In the genomic region with DNA sequence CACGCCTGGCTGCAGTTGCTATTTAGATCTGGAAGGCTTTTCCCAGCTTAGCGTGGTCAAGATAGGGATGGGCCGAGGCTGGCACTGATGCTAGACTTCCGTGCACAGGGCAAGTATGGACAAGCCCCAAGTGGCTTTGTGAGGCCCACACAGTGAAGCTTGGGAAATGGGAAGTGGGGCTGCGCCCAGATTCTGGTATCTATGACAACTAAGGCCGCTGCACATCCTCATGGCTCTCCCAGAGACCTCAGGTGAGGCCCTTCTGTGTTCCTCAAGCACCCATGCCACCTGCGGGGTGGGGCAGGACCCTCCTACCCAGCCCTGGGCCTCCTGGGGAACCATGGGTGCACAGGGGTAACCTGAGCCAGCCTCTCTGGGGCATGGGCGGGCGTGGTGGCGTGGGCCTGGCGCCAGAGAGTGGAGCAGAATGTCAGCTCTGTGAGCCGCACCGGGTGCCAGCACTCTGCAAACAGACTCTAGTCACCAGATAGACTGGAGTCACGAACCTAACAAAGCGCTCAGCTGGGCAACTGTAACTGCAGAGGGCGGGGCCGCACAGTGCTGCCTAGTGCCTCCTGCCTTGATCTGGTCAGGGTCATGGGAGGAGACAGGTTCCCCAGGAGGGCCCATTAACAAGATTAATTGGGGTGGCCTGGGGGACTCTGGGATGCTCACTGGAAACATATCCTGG, we compare ENCODE assay signal across 1 cellular context.
A peak's percentile ranks its signal among the peaks of the same experiment; 100 is the strongest.
TF ChIP-seq lines count a peak whose summit lies in the region.

No MANE protein-coding gene starts in this region.

TF ChIP-seq in HEK293, 187 proteins besides CTCF, POLR2A, EP300 and RAD21 (continued from another document and continues in another):
- TF ChIP-seq SP2 (tag by site-specific recombination; IDR thresholded peaks at IDR 0.05), result peak; percentile 34
- TF ChIP-seq, protein P1, sequence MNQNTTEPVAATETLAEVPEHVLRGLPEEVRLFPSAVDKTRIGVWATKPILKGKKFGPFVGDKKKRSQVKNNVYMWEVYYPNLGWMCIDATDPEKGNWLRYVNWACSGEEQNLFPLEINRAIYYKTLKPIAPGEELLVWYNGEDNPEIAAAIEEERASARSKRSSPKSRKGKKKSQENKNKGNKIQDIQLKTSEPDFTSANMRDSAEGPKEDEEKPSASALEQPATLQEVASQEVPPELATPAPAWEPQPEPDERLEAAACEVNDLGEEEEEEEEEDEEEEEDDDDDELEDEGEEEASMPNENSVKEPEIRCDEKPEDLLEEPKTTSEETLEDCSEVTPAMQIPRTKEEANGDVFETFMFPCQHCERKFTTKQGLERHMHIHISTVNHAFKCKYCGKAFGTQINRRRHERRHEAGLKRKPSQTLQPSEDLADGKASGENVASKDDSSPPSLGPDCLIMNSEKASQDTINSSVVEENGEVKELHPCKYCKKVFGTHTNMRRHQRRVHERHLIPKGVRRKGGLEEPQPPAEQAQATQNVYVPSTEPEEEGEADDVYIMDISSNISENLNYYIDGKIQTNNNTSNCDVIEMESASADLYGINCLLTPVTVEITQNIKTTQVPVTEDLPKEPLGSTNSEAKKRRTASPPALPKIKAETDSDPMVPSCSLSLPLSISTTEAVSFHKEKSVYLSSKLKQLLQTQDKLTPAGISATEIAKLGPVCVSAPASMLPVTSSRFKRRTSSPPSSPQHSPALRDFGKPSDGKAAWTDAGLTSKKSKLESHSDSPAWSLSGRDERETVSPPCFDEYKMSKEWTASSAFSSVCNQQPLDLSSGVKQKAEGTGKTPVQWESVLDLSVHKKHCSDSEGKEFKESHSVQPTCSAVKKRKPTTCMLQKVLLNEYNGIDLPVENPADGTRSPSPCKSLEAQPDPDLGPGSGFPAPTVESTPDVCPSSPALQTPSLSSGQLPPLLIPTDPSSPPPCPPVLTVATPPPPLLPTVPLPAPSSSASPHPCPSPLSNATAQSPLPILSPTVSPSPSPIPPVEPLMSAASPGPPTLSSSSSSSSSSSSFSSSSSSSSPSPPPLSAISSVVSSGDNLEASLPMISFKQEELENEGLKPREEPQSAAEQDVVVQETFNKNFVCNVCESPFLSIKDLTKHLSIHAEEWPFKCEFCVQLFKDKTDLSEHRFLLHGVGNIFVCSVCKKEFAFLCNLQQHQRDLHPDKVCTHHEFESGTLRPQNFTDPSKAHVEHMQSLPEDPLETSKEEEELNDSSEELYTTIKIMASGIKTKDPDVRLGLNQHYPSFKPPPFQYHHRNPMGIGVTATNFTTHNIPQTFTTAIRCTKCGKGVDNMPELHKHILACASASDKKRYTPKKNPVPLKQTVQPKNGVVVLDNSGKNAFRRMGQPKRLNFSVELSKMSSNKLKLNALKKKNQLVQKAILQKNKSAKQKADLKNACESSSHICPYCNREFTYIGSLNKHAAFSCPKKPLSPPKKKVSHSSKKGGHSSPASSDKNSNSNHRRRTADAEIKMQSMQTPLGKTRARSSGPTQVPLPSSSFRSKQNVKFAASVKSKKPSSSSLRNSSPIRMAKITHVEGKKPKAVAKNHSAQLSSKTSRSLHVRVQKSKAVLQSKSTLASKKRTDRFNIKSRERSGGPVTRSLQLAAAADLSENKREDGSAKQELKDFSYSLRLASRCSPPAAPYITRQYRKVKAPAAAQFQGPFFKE (tag by site-specific recombination; IDR thresholded peaks at IDR 0.05; ENCODE audit: borderline replicate concordance), result no peak
- no peak for TF ChIP-seq MYNN (tag by site-specific recombination; IDR thresholded peaks at IDR 0.05; ENCODE audit: borderline replicate concordance)
- TF ChIP-seq ZNF341 (tag by site-specific recombination; IDR thresholded peaks at IDR 0.05; ENCODE audit: low read depth), result no peak
- TF ChIP-seq, protein P2, sequence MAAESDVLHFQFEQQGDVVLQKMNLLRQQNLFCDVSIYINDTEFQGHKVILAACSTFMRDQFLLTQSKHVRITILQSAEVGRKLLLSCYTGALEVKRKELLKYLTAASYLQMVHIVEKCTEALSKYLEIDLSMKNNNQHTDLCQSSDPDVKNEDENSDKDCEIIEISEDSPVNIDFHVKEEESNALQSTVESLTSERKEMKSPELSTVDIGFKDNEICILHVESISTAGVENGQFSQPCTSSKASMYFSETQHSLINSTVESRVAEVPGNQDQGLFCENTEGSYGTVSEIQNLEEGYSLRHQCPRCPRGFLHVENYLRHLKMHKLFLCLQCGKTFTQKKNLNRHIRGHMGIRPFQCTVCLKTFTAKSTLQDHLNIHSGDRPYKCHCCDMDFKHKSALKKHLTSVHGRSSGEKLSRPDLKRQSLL (tag by site-specific recombination; IDR thresholded peaks at IDR 0.05), result peak; percentile 43; the same call in 1 of the 2 replicates
- TF ChIP-seq KLF9 (tag by site-specific recombination; IDR thresholded peaks at IDR 0.05; ENCODE audit: low read depth), result peak; percentile 20; the same call in 1 of the 2 replicates
- TF ChIP-seq ZNF416 (tag by site-specific recombination; IDR thresholded peaks at IDR 0.05), result no peak
- TF ChIP-seq BCL11A (tag by site-specific recombination; IDR thresholded peaks at IDR 0.05; ENCODE audit: low read depth), result no peak
- no peak for TF ChIP-seq ZNF174 (tag by site-specific recombination; IDR thresholded peaks at IDR 0.05)
- TF ChIP-seq ZEB2 (tag by site-specific recombination; IDR thresholded peaks at IDR 0.05), result peak; percentile 16; the same call in 1 of the 2 replicates
- no peak for TF ChIP-seq TRIM28 (IDR thresholded peaks at IDR 0.05; ENCODE audit: borderline replicate concordance, low read length)
- TF ChIP-seq ZNF138 (tag by site-specific recombination; IDR thresholded peaks at IDR 0.05; ENCODE audit: borderline replicate concordance), result no peak
- TF ChIP-seq ZBTB7A (tag by site-specific recombination; IDR thresholded peaks at IDR 0.05; ENCODE audit: low read depth), result no peak
- TF ChIP-seq, protein P3, sequence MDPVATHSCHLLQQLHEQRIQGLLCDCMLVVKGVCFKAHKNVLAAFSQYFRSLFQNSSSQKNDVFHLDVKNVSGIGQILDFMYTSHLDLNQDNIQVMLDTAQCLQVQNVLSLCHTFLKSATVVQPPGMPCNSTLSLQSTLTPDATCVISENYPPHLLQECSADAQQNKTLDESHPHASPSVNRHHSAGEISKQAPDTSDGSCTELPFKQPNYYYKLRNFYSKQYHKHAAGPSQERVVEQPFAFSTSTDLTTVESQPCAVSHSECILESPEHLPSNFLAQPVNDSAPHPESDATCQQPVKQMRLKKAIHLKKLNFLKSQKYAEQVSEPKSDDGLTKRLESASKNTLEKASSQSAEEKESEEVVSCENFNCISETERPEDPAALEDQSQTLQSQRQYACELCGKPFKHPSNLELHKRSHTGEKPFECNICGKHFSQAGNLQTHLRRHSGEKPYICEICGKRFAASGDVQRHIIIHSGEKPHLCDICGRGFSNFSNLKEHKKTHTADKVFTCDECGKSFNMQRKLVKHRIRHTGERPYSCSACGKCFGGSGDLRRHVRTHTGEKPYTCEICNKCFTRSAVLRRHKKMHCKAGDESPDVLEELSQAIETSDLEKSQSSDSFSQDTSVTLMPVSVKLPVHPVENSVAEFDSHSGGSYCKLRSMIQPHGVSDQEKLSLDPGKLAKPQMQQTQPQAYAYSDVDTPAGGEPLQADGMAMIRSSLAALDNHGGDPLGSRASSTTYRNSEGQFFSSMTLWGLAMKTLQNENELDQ (tag by site-specific recombination; IDR thresholded peaks at IDR 0.05; ENCODE audit: low read depth), result no peak
- no peak for TF ChIP-seq HOXC10 (CRISPR knock-in tag; IDR thresholded peaks at IDR 0.05)
- no peak for TF ChIP-seq ZNF654 (tag by site-specific recombination; IDR thresholded peaks at IDR 0.05; ENCODE audit: low read depth)
- no peak for TF ChIP-seq ZNF239 (tag by site-specific recombination; IDR thresholded peaks at IDR 0.05)
- TF ChIP-seq ZNF626 (tag by site-specific recombination; IDR thresholded peaks at IDR 0.05), result no peak
- TF ChIP-seq ZNF37A (tag by site-specific recombination; IDR thresholded peaks at IDR 0.05), result no peak
- TF ChIP-seq ZNF221 (tag by site-specific recombination; IDR thresholded peaks at IDR 0.05; ENCODE audit: borderline replicate concordance), result no peak
- TF ChIP-seq ZNF549 (tag by site-specific recombination; IDR thresholded peaks at IDR 0.05), result no peak
- TF ChIP-seq, protein P4, sequence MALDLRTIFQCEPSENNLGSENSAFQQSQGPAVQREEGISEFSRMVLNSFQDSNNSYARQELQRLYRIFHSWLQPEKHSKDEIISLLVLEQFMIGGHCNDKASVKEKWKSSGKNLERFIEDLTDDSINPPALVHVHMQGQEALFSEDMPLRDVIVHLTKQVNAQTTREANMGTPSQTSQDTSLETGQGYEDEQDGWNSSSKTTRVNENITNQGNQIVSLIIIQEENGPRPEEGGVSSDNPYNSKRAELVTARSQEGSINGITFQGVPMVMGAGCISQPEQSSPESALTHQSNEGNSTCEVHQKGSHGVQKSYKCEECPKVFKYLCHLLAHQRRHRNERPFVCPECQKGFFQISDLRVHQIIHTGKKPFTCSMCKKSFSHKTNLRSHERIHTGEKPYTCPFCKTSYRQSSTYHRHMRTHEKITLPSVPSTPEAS (tag by site-specific recombination; IDR thresholded peaks at IDR 0.05), result no peak
- 0 out of 2 replicates have a peak, but pooled peaks have one; percentile 37 for TF ChIP-seq ZBTB8A (tag by site-specific recombination; IDR thresholded peaks at IDR 0.05)
- TF ChIP-seq ZNF660 (tag by site-specific recombination; IDR thresholded peaks at IDR 0.05), result no peak
- TF ChIP-seq, protein P5, sequence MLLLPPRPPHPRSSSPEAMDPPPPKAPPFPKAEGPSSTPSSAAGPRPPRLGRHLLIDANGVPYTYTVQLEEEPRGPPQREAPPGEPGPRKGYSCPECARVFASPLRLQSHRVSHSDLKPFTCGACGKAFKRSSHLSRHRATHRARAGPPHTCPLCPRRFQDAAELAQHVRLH (tag by site-specific recombination; IDR thresholded peaks at IDR 0.05), result no peak
- TF ChIP-seq KLF10 (tag by site-specific recombination; IDR thresholded peaks at IDR 0.05), result peak; percentile 34; the same call in 1 of the 2 replicates
- TF ChIP-seq ZSCAN30 (tag by site-specific recombination; IDR thresholded peaks at IDR 0.05), result no peak
- TF ChIP-seq, protein P6, sequence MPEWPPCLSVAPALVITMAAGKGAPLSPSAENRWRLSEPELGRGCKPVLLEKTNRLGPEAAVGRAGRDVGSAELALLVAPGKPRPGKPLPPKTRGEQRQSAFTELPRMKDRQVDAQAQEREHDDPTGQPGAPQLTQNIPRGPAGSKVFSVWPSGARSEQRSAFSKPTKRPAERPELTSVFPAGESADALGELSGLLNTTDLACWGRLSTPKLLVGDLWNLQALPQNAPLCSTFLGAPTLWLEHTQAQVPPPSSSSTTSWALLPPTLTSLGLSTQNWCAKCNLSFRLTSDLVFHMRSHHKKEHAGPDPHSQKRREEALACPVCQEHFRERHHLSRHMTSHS (tag by site-specific recombination; IDR thresholded peaks at IDR 0.05), result no peak
- no peak for TF ChIP-seq BCL11B (tag by site-specific recombination; IDR thresholded peaks at IDR 0.05; ENCODE audit: low read depth)
- TF ChIP-seq ZNF548 (tag by site-specific recombination; IDR thresholded peaks at IDR 0.05), result no peak
- TF ChIP-seq FEZF1 (tag by site-specific recombination; IDR thresholded peaks at IDR 0.05), result no peak
- no peak for TF ChIP-seq ZNF324 (tag by site-specific recombination; IDR thresholded peaks at IDR 0.05)
- TF ChIP-seq, protein P7, sequence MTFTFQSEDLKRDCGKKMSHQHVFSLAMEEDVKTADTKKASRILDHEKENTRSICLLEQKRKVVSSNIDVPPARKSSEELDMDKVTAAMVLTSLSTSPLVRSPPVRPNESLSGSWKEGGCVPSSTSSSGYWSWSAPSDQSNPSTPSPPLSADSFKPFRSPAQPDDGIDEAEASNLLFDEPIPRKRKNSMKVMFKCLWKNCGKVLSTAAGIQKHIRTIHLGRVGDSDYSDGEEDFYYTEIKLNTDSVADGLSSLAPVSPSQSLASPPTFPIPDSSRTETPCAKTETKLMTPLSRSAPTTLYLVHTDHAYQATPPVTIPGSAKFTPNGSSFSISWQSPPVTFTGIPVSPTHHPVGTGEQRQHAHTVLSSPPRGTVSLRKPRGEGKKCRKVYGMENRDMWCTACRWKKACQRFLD (tag by site-specific recombination; IDR thresholded peaks at IDR 0.05), result no peak
- no peak for TF ChIP-seq ZNF585B (tag by site-specific recombination; IDR thresholded peaks at IDR 0.05)
- TF ChIP-seq, protein P8, sequence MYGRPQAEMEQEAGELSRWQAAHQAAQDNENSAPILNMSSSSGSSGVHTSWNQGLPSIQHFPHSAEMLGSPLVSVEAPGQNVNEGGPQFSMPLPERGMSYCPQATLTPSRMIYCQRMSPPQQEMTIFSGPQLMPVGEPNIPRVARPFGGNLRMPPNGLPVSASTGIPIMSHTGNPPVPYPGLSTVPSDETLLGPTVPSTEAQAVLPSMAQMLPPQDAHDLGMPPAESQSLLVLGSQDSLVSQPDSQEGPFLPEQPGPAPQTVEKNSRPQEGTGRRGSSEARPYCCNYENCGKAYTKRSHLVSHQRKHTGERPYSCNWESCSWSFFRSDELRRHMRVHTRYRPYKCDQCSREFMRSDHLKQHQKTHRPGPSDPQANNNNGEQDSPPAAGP (tag by site-specific recombination; IDR thresholded peaks at IDR 0.05), result peak; percentile 81; the same call in 1 of the 2 replicates
- TF ChIP-seq, protein P9, sequence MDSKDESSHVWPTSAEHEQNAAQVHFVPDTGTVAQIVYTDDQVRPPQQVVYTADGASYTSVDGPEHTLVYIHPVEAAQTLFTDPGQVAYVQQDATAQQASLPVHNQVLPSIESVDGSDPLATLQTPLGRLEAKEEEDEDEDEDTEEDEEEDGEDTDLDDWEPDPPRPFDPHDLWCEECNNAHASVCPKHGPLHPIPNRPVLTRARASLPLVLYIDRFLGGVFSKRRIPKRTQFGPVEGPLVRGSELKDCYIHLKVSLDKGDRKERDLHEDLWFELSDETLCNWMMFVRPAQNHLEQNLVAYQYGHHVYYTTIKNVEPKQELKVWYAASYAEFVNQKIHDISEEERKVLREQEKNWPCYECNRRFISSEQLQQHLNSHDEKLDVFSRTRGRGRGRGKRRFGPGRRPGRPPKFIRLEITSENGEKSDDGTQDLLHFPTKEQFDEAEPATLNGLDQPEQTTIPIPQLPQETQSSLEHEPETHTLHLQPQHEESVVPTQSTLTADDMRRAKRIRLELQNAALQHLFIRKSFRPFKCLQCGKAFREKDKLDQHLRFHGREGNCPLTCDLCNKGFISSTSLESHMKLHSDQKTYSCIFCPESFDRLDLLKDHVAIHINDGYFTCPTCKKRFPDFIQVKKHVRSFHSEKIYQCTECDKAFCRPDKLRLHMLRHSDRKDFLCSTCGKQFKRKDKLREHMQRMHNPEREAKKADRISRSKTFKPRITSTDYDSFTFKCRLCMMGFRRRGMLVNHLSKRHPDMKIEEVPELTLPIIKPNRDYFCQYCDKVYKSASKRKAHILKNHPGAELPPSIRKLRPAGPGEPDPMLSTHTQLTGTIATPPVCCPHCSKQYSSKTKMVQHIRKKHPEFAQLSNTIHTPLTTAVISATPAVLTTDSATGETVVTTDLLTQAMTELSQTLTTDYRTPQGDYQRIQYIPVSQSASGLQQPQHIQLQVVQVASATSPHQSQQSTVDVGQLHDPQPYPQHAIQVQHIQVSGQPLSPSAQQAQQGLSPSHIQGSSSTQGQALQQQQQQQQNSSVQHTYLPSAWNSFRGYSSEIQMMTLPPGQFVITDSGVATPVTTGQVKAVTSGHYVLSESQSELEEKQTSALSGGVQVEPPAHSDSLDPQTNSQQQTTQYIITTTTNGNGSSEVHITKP (tag by site-specific recombination; IDR thresholded peaks at IDR 0.05), result peak; percentile 90
- TF ChIP-seq, protein P10, sequence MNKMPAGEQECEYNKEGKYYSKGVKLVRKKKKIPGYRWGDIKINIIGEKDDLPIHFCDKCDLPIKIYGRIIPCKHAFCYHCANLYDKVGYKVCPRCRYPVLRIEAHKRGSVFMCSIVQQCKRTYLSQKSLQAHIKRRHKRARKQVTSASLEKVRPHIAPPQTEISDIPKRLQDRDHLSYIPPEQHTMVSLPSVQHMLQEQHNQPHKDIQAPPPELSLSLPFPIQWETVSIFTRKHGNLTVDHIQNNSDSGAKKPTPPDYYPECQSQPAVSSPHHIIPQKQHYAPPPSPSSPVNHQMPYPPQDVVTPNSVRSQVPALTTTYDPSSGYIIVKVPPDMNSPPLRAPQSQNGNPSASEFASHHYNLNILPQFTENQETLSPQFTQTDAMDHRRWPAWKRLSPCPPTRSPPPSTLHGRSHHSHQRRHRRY (tag by site-specific recombination; IDR thresholded peaks at IDR 0.05), result no peak
- TF ChIP-seq ZNF677 (tag by site-specific recombination; IDR thresholded peaks at IDR 0.05), result no peak
